ENCODE assay signal across 20 cellular contexts in the genomic region with DNA sequence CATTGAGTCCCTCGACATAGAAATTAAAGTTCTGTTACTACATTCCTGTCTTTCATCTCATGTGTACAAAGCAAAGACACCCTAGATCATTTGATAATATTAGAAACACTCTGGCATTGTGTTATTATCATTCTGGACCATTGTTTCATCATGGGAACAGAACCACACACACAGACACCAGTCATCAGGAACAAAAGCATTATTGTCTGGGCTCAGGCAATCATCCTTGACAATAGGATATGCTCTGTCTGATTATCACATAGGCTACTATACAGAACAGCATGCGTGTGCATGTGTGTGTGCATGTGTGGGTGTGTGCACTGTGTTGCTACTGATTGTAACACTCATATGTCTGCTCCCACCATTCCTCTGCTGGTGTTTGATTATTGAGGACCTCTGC.
"Had no signal": no experiment of that assay in that cellular context is flagged by ENCODE, and none has a peak within 500 bp of the region (broad histone marks: within the 10 kb centered on the region; RNA-seq: fewer than 3 reads in every experiment).

No MANE protein-coding gene starts in this region.

- H3K36me3 ChIP-seq: breast epithelium, left lung, spleen, thyroid gland had no signal

- H3K4me3 ChIP-seq: breast epithelium, hepatocyte, left lung, lung, spleen, thyroid gland had no signal

- DNase-seq: activated CD4-positive, alpha-beta T cell treated with anti-CD3 and anti-CD28 coated beads for 4 hours; activated CD4-positive, alpha-beta T cell treated with anti-CD3 and anti-CD28 coated beads, Interleukin-2, amount 50 U/mL, for 48 hours; activated CD4-positive, CD25-positive, alpha-beta regulatory T cell; activated CD8-positive, alpha-beta memory T cell treated with anti-CD3 and anti-CD28 coated beads, Interleukin-2, amount 50 U/mL, for 48 hours; activated naive CD4-positive, alpha-beta T cell; activated naive CD8-positive, alpha-beta T cell treated with anti-CD3 and anti-CD28 coated beads for 36 hours; activated T-cell treated with anti-CD3 and anti-CD28 coated beads, Interleukin-2, amount 50 U/mL, for 4 hours; cerebellar nuclear complex; cortex of kidney; left lung; natural killer cell; spleen; stimulated activated CD4-positive, alpha-beta T cell treated with anti-CD3 and anti-CD28 coated beads, Interleukin-4, amount 100 ng/mL, for 1 hour; stimulated activated naive CD4-positive, alpha-beta T cell; T1000; thyroid gland had no signal

- FAIRE-seq: islet of Langerhans had no signal

- H3K27me3 ChIP-seq: hepatocyte, left lung, thyroid gland had no signal
